ENCODE assay signal across 8 cellular contexts in the genomic region with DNA sequence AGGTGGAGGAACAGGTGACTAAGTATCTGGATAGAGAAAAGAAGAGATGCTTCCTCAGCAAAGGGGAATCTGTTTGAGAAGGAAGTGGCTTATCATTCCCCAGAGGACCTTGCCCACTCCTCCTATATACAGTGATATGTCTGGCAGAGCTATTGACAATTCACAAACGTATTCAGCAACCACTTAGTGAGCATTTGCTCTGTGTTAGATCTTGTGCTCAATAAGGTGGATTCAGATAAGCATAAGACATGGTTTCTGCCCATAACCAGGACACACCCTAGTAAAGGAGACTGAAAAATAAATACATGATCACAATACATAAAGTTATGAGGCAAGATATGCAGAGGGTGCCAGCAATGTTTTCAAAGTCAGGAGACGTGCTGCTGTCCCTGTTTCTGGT. TPM values are rescaled to one million over a fixed set of nuclear protein-coding genes. Genes with fewer than 3 reads are reported as not detected.
A peak's percentile ranks its signal among the peaks of the same experiment; 100 is the strongest.
DNase-seq lines count a peak whose midpoint lies in the region; ATAC-seq, FAIRE-seq and TF ChIP-seq lines count a peak whose summit lies in the region.

No MANE protein-coding gene starts in this region.

- H3K4me2 ChIP-seq in OCI-LY3 (ENCODE audit: low read length) (peak overlapping the region; percentile 92), parathyroid adenoma (ENCODE audit: low read length) (peak overlapping the region; percentile 74)

- CTCF ChIA-PET in Calu3 (lab: Charles Lee) = no interaction called here

- H3K4me3 Mint-ChIP-seq in Calu3 (ENCODE audit: low read depth, unreplicated experiment) = peak overlapping the region; percentile 83
- peak overlapping the region; percentile 90 to 95 for H3K4me3 Mint-ChIP-seq in effector memory CD8-positive, alpha-beta T cell

- no peaks in the 10 kb centered on the region for H3K36me3 ChIP-seq in OCI-LY3 (replicated peaks; ENCODE audit: low read depth, low read length)
- no peaks in the 10 kb centered on the region for H3K36me3 ChIP-seq in parathyroid adenoma (ENCODE audit: control insufficient read depth, insufficient read depth, low read length)

- FAIRE-seq in urothelium cell line (lab: Jason Lieb, UNC) = no peak

- DNase-seq in Calu3 (no peak), dermis blood vessel endothelial cell (no peak), NCI-H226 (no peak), urothelium cell line (ENCODE audit: low spot score) (no peak), germinal center (ENCODE audit: low spot score) (no peak)
- DNase-seq in effector memory CD8-positive, alpha-beta T cell = no peak

- intact Hi-C loops in Calu3 (cut with micrococcal nuclease; ENCODE audit: unreplicated experiment) = no loop called here

- H3K27ac ChIP-seq in OCI-LY3 (ENCODE audit: low read length) (no peak overlapping the region), parathyroid adenoma (no peak overlapping the region)

- no peak for ATAC-seq in effector memory CD8-positive, alpha-beta T cell (replicated peaks)

- H3K9me3 ChIP-seq in OCI-LY3 (ENCODE audit: insufficient read depth, low read length) (no peaks in the 10 kb centered on the region), parathyroid adenoma (ENCODE audit: control insufficient read depth, low read length) (no peaks in the 10 kb centered on the region)

- no peaks in the 10 kb centered on the region for H3K9me3 Mint-ChIP-seq in Calu3 (ENCODE audit: low read depth, unreplicated experiment)
- H3K9me3 Mint-ChIP-seq in effector memory CD8-positive, alpha-beta T cell = no peaks in the 10 kb centered on the region

- H3K27me3 ChIP-seq in OCI-LY3 (ENCODE audit: low read depth, low read length) (no peaks in the 10 kb centered on the region), parathyroid adenoma (ENCODE audit: control insufficient read depth, insufficient read depth, low read length) (no peaks in the 10 kb centered on the region)

- H3K27ac Mint-ChIP-seq in Calu3 (ENCODE audit: unreplicated experiment) = peak overlapping the region; percentile 87
- H3K27ac Mint-ChIP-seq in effector memory CD8-positive, alpha-beta T cell = peak overlapping the region; percentile 96

- peaks cover 22% of the 10 kb centered on the region for H3K4me1 Mint-ChIP-seq in Calu3 (ENCODE audit: low read depth, unreplicated experiment)
- peaks cover 18 to 29% of the 10 kb centered on the region in 2 donors for H3K4me1 Mint-ChIP-seq in effector memory CD8-positive, alpha-beta T cell (ENCODE audit: low read depth in 2 of 2)

- peaks cover 22% of the 10 kb centered on the region for H3K4me1 ChIP-seq in OCI-LY3 (ENCODE audit: low read length)
- H3K4me1 ChIP-seq in parathyroid adenoma = no peaks in the 10 kb centered on the region

- H3K36me3 Mint-ChIP-seq in Calu3 (ENCODE audit: insufficient read depth, unreplicated experiment) = peaks cover 21% of the 10 kb centered on the region
- peaks cover 10% of the 10 kb centered on the region for H3K36me3 Mint-ChIP-seq in effector memory CD8-positive, alpha-beta T cell (ENCODE audit: insufficient read depth)

- no peak overlapping the region for H3K9ac ChIP-seq in OCI-LY3 (ENCODE audit: low read length)
- H3K9ac ChIP-seq in parathyroid adenoma = no peak overlapping the region

- no TSS peak for BruUV-seq in Calu3 (replicated peaks; lab: Mats Ljungman, UMichigan)

- TF ChIP-seq CTCF in Calu3 (IDR thresholded peaks at IDR 0.05; ENCODE audit: unreplicated experiment) (no peak), OCI-LY3 (IDR thresholded peaks at IDR 0.05; ENCODE audit: low read depth, low read length) (no peak), parathyroid adenoma (IDR thresholded peaks at IDR 0.05) (no peak)

- no peaks in the 10 kb centered on the region for H4K20me1 ChIP-seq in OCI-LY3 (ENCODE audit: insufficient read depth, low read length)

- H2AFZ ChIP-seq in OCI-LY3 (ENCODE audit: low read depth, low read length) = no peak overlapping the region
- no peak overlapping the region for H2AFZ ChIP-seq in parathyroid adenoma

- peaks cover 46% of the 10 kb centered on the region for H3K79me2 ChIP-seq in OCI-LY3 (ENCODE audit: low read length)
- peaks cover 10% of the 10 kb centered on the region for H3K79me2 ChIP-seq in parathyroid adenoma

- H3K27me3 Mint-ChIP-seq in Calu3 (ENCODE audit: unreplicated experiment) = no peaks in the 10 kb centered on the region
- H3K27me3 Mint-ChIP-seq in effector memory CD8-positive, alpha-beta T cell = no peaks in the 10 kb centered on the region

- H3K4me3 ChIP-seq in OCI-LY3 (ENCODE audit: low read length) = peak overlapping the region; percentile 83
- H3K4me3 ChIP-seq in parathyroid adenoma (ENCODE audit: low read depth, low read length) = peak overlapping the region; percentile 11

RNA-seq across cellular contexts. Expression of a gene that starts 1.4 kb away (rescaled TPM):
- 31.3 and 31.5 TPM in 2 replicates for total RNA-seq in Calu3 (2022)
- 33.2 and 41.9 TPM in 2 replicates for total RNA-seq in dermis blood vessel endothelial cell

RNA-seq across cellular contexts. Expression of a gene that starts 20.0 kb away (rescaled TPM):
- total RNA-seq in Calu3 (2022) (not detected in 2 replicates), dermis blood vessel endothelial cell (not detected in 2 replicates)

RNA-seq across cellular contexts. Expression of a gene that starts 30.1 kb away (rescaled TPM):
- total RNA-seq in Calu3 (2022) (not detected in 2 replicates), dermis blood vessel endothelial cell (not detected in 2 replicates)

RNA-seq across cellular contexts. Expression of a gene that starts 41.0 kb away (rescaled TPM):
- total RNA-seq in Calu3 (2022) (0.73 and 0.83 TPM in 2 replicates), dermis blood vessel endothelial cell (1.2 and 2.0 TPM in 2 replicates)

RNA-seq across cellular contexts. Expression of a gene that starts 51.8 kb away (rescaled TPM):
- total RNA-seq in Calu3 (2022) (23.0 and 26.8 TPM in 2 replicates), dermis blood vessel endothelial cell (26.5 and 32.6 TPM in 2 replicates)
